ENCODE assay signal across 9 cellular contexts in the genomic region with DNA sequence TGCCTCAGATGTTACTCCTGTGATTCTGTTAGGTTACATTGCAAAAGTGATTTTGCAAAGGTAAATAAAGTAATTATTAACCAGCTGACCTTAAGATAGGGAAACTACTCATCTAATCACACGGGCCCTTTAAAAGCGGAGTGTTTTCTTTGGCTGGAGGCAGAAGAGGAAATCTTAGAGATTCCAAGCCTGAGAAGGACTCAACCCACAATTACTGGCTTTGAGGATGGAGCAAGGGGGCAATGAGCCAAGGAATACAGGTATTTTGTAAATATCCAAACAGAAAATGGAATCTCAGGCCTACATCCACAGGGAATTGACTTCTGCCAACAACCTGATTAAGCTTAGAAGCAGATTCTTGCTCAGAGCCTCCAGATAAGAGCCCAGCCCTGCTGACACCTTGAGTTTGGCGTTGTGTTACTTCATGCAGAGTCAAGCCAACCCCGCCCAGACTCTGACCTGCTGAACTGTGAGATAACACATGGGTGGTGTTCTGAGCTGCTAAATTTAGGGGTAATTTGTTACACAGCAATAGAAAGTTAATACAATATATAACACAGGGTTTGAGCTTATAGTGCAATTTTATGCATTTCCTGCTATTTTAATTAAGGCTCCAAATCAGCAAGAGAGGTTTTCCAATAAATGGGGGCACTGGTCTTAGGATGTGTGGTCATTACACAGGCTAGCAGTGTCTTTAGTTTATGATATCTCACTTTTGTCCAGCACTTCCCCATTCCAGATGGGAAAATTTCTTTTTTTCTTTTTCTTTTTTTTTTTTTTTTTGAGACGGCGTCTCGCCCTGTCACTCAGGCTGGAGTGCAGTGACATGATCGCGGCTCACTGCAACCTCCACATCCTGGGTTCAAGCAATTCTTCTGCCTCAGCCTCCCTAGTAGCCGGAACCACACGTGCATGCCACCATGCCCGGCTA. TPM values are rescaled to one million over a fixed set of nuclear protein-coding genes. Genes with fewer than 3 reads are reported as not detected.
DNase-seq lines count a peak whose midpoint lies in the region; ATAC-seq and TF ChIP-seq lines count a peak whose summit lies in the region.
"Had no signal": no experiment of that assay in that cellular context is flagged by ENCODE, and none has a peak within 500 bp of the region (broad histone marks: within the 10 kb centered on the region; RNA-seq: fewer than 3 reads in every experiment).

No MANE protein-coding gene starts in this region.

- no peaks in the 10 kb centered on the region for H3K9me3 Mint-ChIP-seq in IgD-negative memory B cell
- H3K9me3 Mint-ChIP-seq: T-cell had no signal

- TF ChIP-seq EP300 in stomach (IDR thresholded peaks at IDR 0.05): no peak

- peak overlapping the region in 2 of 3 donors; percentile 10 to 29 for H3K27ac Mint-ChIP-seq in IgD-negative memory B cell

- ATAC-seq in HG03139 (IDR thresholded peaks at IDR 0.05; ENCODE audit: unreplicated experiment): no peak

- H3K27ac ChIP-seq in right atrium auricular region (peak overlapping the region in 1 of 2 donors; percentile 0), stomach (peak overlapping the region in 4 of 5 donors; percentile 3 to 64 (median 34))

- H3K27me3 ChIP-seq in right atrium auricular region: no peaks in the 10 kb centered on the region
- H3K27me3 ChIP-seq in stomach: no peaks in the 10 kb centered on the region

- DNase-seq in astrocyte of the hippocampus (ENCODE audit: low read depth, low spot score) (peak; percentile 90), right atrium auricular region (ENCODE audit: low spot score) (peak; percentile 84), stomach (peak; percentile 67), NCI-H524 (lab: John Stamatoyannopoulos, UW) (no peak), SK-N-DZ (ENCODE audit: low spot score) (no peak)
- DNase-seq: activated CD8-positive, alpha-beta memory T cell treated with anti-CD3 and anti-CD28 coated beads, Interleukin-2, amount 50 U/mL, for 4 hours; T-cell had no signal

- H3K4me1 Mint-ChIP-seq in IgD-negative memory B cell: peaks cover 6 to 16% (median 10%) of the 10 kb centered on the region in 3 donors

- H3K9me3 ChIP-seq in right atrium auricular region: no peaks in the 10 kb centered on the region
- H3K9me3 ChIP-seq in stomach: no peaks in the 10 kb centered on the region

- H3K36me3 Mint-ChIP-seq in IgD-negative memory B cell: no peaks in the 10 kb centered on the region
- H3K36me3 Mint-ChIP-seq: T-cell had no signal

- TF ChIP-seq CTCF in right atrium auricular region (IDR thresholded peaks at IDR 0.05) (no peak), stomach (IDR thresholded peaks at IDR 0.05) (no peak)

- H3K4me1 ChIP-seq in right atrium auricular region (peaks cover 0 to 16% of the 10 kb centered on the region in 2 donors), stomach (peaks cover 4 to 34% (median 8%) of the 10 kb centered on the region in 4 donors)

- H3K36me3 ChIP-seq in right atrium auricular region: no peaks in the 10 kb centered on the region
- H3K36me3 ChIP-seq in stomach: no peaks in the 10 kb centered on the region

- H3K27me3 Mint-ChIP-seq in IgD-negative memory B cell: no peaks in the 10 kb centered on the region
- H3K27me3 Mint-ChIP-seq: T-cell had no signal

- WGBS in stomach, 5 donors: 70 to 80% (median 78%) methylated on average over 12 of the region's 12 CpGs

- no peak overlapping the region for H3K4me3 ChIP-seq in right atrium auricular region
- H3K4me3 ChIP-seq in stomach: no peak overlapping the region

- intact Hi-C loops in stomach (cut with DNase I; ENCODE audit: low total_unique reads): no loop called here

- no peak for TF ChIP-seq POLR2A in stomach (IDR thresholded peaks at IDR 0.05)

- no peak overlapping the region for H3K4me3 Mint-ChIP-seq in IgD-negative memory B cell
- H3K4me3 Mint-ChIP-seq: T-cell had no signal

RNA-seq across cellular contexts. Expression of a gene that starts 19.5 kb away (rescaled TPM):
- 10.1 TPM for polyA plus RNA-seq in IgD-negative memory B cell
- total RNA-seq in right atrium auricular region: 10 to 100 TPM; 26.6 to 28.7 TPM
- 100 to 1,000 TPM in 2 of 5 donors, 10 to 100 TPM in 3; 37.1 to 199 (median 84.0) TPM for total RNA-seq in stomach
- polyA plus RNA-seq in stomach: 10 to 100 TPM; 11.5 to 21.1 (median 14.4) TPM
- polyA plus RNA-seq in SK-N-DZ (2014; cell fraction: cytosol; rRNA removed): 0.86 and 1.9 TPM in 2 replicates
- 2.1 and 7.6 TPM in 2 replicates for polyA plus RNA-seq in SK-N-DZ (2014; cell fraction: nucleus; rRNA removed)

Comparison
In these comparisons a context has a peak if more than half of its experiments do, and no peak if none do; other contexts are left out.
1. DNase-seq: peak in astrocyte of the hippocampus (single experiment), right atrium auricular region (single experiment) and stomach (single experiment); none in NCI-H524 (0 of 2) and SK-N-DZ (single experiment).